8 cellular contexts compared by ENCODE assay signal in the genomic region with DNA sequence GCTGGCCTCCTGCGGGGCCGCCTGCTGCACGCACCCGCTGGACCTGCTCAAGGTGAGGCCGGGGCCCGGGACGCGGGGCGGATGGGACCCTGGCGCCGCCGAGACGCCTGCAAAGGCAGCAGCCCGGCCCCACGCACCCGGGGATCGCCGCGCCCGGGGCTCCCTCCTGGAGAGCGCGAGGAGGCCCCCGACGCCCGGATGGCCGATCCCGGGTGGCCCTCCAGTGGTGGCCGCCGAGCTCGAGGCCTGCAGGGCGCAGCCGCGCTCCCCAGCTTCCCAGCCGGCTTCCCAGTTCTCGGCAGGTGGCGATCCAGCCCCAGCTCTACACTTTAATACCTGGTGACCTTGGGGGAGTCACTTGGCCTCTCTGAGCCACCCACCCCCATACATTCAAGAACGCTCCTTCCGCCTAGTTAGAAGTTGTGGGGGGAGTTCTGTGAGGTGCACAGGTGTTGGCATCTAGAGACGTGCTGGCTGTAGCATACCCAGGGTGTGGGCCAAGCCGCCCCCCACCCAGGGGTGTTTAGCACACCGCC. TPM values are rescaled to one million over a fixed set of nuclear protein-coding genes. Genes with fewer than 3 reads are reported as not detected.
DNase-seq lines count a peak whose midpoint lies in the region; ATAC-seq and TF ChIP-seq lines count a peak whose summit lies in the region.

No MANE protein-coding gene starts in this region.

- 1 to 10% methylated on average over 4 to 31 of the region's 41 CpGs for WGBS in body of pancreas, 2 donors
- WGBS in thymus: 5% methylated on average over 41 of the region's 41 CpGs

- H3K27me3 ChIP-seq in MG63 (no peaks in the 10 kb centered on the region), body of pancreas (no peaks in the 10 kb centered on the region), thymus (ENCODE audit: control insufficient read depth, insufficient read depth) (peaks cover 5% of the 10 kb centered on the region)

- peak overlapping the region; percentile 91 to 95 (median 94) for H3K27ac ChIP-seq in body of pancreas
- H3K27ac ChIP-seq in thymus (ENCODE audit: low read depth): no peak overlapping the region

- no peaks in the 10 kb centered on the region for H3K9me3 ChIP-seq in MG63
- H3K9me3 ChIP-seq in body of pancreas: no peaks in the 10 kb centered on the region
- H3K9me3 ChIP-seq in thymus (ENCODE audit: control insufficient read depth): no peaks in the 10 kb centered on the region

- H3K36me3 ChIP-seq in MG63 (peaks cover 41% of the 10 kb centered on the region), body of pancreas (replicated peaks in 1 of 2; ENCODE audit: insufficient read depth in 1 of 2, low read depth in 2 of 2) (peaks cover 0 to under 1% of the 10 kb centered on the region in 2 donors), thymus (ENCODE audit: control insufficient read depth, insufficient read depth) (peaks cover 16% of the 10 kb centered on the region)

- intact Hi-C loops in body of pancreas (cut with DNase I): no loop called here

- peak; percentile 6 for TF ChIP-seq CTCF in GM20000 (IDR thresholded peaks at IDR 0.05; ENCODE audit: extremely low read depth, missing control alignments)
- TF ChIP-seq CTCF in body of pancreas (IDR thresholded peaks at IDR 0.05): peak in 5 of 7 experiments; percentile 7 to 39 (median 32)

- DNase-seq in EL (peak; percentile 45), GM20000 (ENCODE audit: low spot score) (peak; percentile 77), MG63 (peak; percentile 41), body of pancreas (peak; percentile 55 to 65 (median 61)), left kidney (ENCODE audit: low read depth, low spot score) (peak; percentile 70)

- H3K4me3 ChIP-seq in MG63 (peak overlapping the region; percentile 58), body of pancreas (peak overlapping the region; percentile 45 to 58), thymus (ENCODE audit: low read length) (peak overlapping the region; percentile 73)

- TF ChIP-seq POLR2A in body of pancreas (IDR thresholded peaks at IDR 0.05): peak in 1 of 3 donors; percentile 19

- peak; percentile 22 for ATAC-seq in body of pancreas
- no peak for ATAC-seq in GM21528 (IDR thresholded peaks at IDR 0.05; ENCODE audit: low FRiP score, unreplicated experiment)
- no peak for ATAC-seq in HG03378 (IDR thresholded peaks at IDR 0.05; ENCODE audit: unreplicated experiment)

- H3K4me1 ChIP-seq in body of pancreas (peaks cover 54% of the 10 kb centered on the region), thymus (ENCODE audit: control insufficient read depth, insufficient read depth, low read length) (peaks cover 18% of the 10 kb centered on the region)

RNA-seq across cellular contexts. Expression of a gene that starts 0.5 kb away (rescaled TPM):
- total RNA-seq in MG63 (2014; rRNA removed; shearing (Covaris generic); ENCODE audit: low replicate concordance): 51.4 and 77.6 TPM in 2 replicates
- 10 to 100 TPM; 15.8 to 18.9 TPM for total RNA-seq in body of pancreas
- 11.9 TPM for polyA plus RNA-seq in thymus

RNA-seq across cellular contexts. Expression of a gene that starts 9.4 kb away (rescaled TPM):
- total RNA-seq in MG63 (2014; rRNA removed; shearing (Covaris generic); ENCODE audit: low replicate concordance): 146 and 225 TPM in 2 replicates
- 10 to 100 TPM; 17.1 to 45.8 TPM for total RNA-seq in body of pancreas
- 59.7 TPM for polyA plus RNA-seq in thymus

RNA-seq across cellular contexts. Expression of a gene that starts 28.7 kb away (rescaled TPM):
- total RNA-seq in MG63 (2014; rRNA removed; shearing (Covaris generic); ENCODE audit: low replicate concordance): 102 and 116 TPM in 2 replicates
- 10 to 100 TPM; 60.7 to 66.9 TPM for total RNA-seq in body of pancreas
- polyA plus RNA-seq in thymus: 157 TPM

RNA-seq across cellular contexts. Expression of a gene that starts 28.9 kb away (rescaled TPM):
- 35.0 and 47.8 TPM in 2 replicates for total RNA-seq in MG63 (2014; rRNA removed; shearing (Covaris generic); ENCODE audit: low replicate concordance)
- total RNA-seq in body of pancreas: 10 to 100 TPM; 22.8 to 47.1 TPM
- 129 TPM for polyA plus RNA-seq in thymus

RNA-seq across cellular contexts. Expression of a gene that starts 46.0 kb away (rescaled TPM):
- 55.2 and 133 TPM in 2 replicates for total RNA-seq in MG63 (2014; rRNA removed; shearing (Covaris generic); ENCODE audit: low replicate concordance)
- total RNA-seq in body of pancreas: 10 to 100 TPM in 1 of 2 donors, 1 to 10 TPM in 1; 6.2 to 21.4 TPM
- polyA plus RNA-seq in thymus: 42.5 TPM
